18 cellular contexts compared by ENCODE assay signal in genomic region chrX:150036641-150037040, GRCh38.
"Had no signal": no experiment of that assay in that cellular context is flagged by ENCODE, and none has a peak within 500 bp of the region (broad histone marks: within the 10 kb centered on the region; RNA-seq: fewer than 3 reads in every experiment).

No MANE protein-coding gene starts in this region.

- H3K36me3 Mint-ChIP-seq: activated CD4-positive, alpha-beta memory T cell treated with anti-CD3 and anti-CD28 coated beads for 36 hours; memory B cell had no signal

- H3K9me3 ChIP-seq: esophagus muscularis mucosa, ovary, thoracic aorta had no signal

- H3K4me1 ChIP-seq: left lung, stomach had no signal

- H3K27me3 ChIP-seq: left lung, ovary, stomach had no signal

- H3K27ac Mint-ChIP-seq: activated CD4-positive, alpha-beta memory T cell treated with anti-CD3 and anti-CD28 coated beads for 36 hours; activated naive CD4-positive, alpha-beta T cell treated with anti-CD3 and anti-CD28 coated beads for 36 hours; activated T-helper 17 cell treated with anti-CD3 and anti-CD28 coated beads, Interleukin-2, amount 50 U/mL, for 72 hours; dendritic cell treated with granulocyte-macrophage colony-stimulating factor and Interleukin-4, amounts not matched to agents 40 ng/mL and 50 ng/mL, for 4 days; memory B cell; nephron progenitor cell had no signal

- DNase-seq: activated CD4-positive, alpha-beta memory T cell treated with anti-CD3 and anti-CD28 coated beads for 36 hours; activated naive CD4-positive, alpha-beta T cell treated with anti-CD3 and anti-CD28 coated beads for 36 hours; central memory CD4-positive, alpha-beta T cell; foreskin melanocyte; head of caudate nucleus; left lung; nephron progenitor cell; ovary; stimulated activated CD4-positive, alpha-beta T cell treated with anti-CD3 and anti-CD28 coated beads, Interleukin-15, amount 100 ng/mL, for 24 hours; stimulated activated CD4-positive, alpha-beta T cell treated with anti-CD3 and anti-CD28 coated beads, Interleukin-4, amount 100 ng/mL, for 4 hours; stomach; T-helper 1 cell had no signal

- H3K4me3 Mint-ChIP-seq: activated CD4-positive, alpha-beta memory T cell treated with anti-CD3 and anti-CD28 coated beads for 36 hours; activated naive CD4-positive, alpha-beta T cell treated with anti-CD3 and anti-CD28 coated beads for 36 hours; activated T-helper 17 cell treated with anti-CD3 and anti-CD28 coated beads, Interleukin-2, amount 50 U/mL, for 72 hours; dendritic cell treated with granulocyte-macrophage colony-stimulating factor and Interleukin-4, amounts not matched to agents 40 ng/mL and 50 ng/mL, for 4 days; memory B cell; nephron progenitor cell had no signal

- H3K4me3 ChIP-seq: esophagus muscularis mucosa, left lung, ovary, stomach, thoracic aorta had no signal

- H3K27ac ChIP-seq: esophagus muscularis mucosa, left lung, ovary, stomach, thoracic aorta, VCaP had no signal

- H3K4me1 Mint-ChIP-seq: activated T-helper 17 cell treated with anti-CD3 and anti-CD28 coated beads, Interleukin-2, amount 50 U/mL, for 72 hours; memory B cell; nephron progenitor cell had no signal

- H3K36me3 ChIP-seq: esophagus muscularis mucosa, left lung, ovary, stomach, thoracic aorta had no signal

- H3K27me3 Mint-ChIP-seq: activated T-helper 17 cell treated with anti-CD3 and anti-CD28 coated beads, Interleukin-2, amount 50 U/mL, for 72 hours; dendritic cell treated with granulocyte-macrophage colony-stimulating factor and Interleukin-4, amounts not matched to agents 40 ng/mL and 50 ng/mL, for 4 days had no signal
